Comparison of ENCODE assay signal across 8 cellular contexts in the genomic region with DNA sequence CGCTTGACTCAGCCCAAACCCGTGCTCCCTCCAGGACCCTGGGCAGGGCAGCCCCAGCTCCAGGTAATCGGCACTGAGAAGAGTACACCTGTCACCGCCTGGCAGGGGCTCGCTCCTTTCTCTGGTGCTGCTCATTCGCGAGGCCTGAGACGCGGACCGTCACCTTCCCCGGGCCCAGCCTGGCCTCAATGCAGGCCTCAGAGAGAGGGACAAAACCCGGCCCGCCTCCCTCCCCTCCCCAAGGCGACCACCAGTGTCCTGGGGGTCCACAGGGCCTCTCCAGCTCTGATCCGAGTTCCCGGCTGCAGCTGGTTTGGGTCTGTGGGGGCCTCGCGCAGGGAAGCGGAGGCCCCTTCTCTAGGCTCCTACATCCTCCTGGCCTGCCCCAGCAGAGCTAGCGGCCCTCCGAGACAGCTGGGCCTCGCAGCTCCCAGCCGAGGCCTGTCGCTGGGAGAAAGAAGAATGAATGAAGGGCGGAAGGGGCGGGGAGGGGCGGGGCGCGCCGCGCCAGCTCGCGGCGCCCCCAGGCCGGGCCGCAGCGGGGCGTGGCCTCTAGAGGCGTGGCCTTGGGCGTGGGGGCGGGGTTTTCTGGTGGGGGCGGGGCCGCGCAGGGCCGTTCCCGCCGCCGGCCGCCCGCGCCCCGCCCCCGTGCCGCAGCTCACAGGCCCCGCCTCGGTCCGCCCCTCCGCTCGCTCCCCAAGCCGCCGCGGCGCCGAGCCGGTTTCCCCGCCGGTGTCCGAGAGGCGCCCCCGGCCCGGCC. TPM values are rescaled to one million over a fixed set of nuclear protein-coding genes. Genes with fewer than 3 reads are reported as not detected.
DNase-seq lines count a peak whose midpoint lies in the region; ATAC-seq and TF ChIP-seq lines count a peak whose summit lies in the region.

Gene LIMK1 (plus strand): TSS at position 688 of the 760 bp plus-strand sequence. CDS start 187 bp downstream, outside the sequence.

- TF ChIP-seq POLR2A in upper lobe of left lung (IDR thresholded peaks at IDR 0.05), result no peak

- no peak for TF ChIP-seq EP300 in upper lobe of left lung (IDR thresholded peaks at IDR 0.05)

- peak within 1 kb of the TSS; percentile 65 for H3K27ac Mint-ChIP-seq in T-helper 1 cell treated with Interleukin-12 subunit alpha and Interleukin-12 subunit beta and Interleukin-4 antibody, amounts not matched to agents 30 μg/mL and 1 μg/mL, for 36 hours
- peak within 1 kb of the TSS; percentile 94 for H3K27ac Mint-ChIP-seq in progenitor cell of endocrine pancreas

- intact Hi-C loops in left cardiac atrium (cut with DNase I), result loop anchor here in 1 of 2 donors (5.0 kb wide), 1 partner anchor 89 kb away; the partner anchor contains the start of gene EIF4H

- peak within 1 kb of the TSS; percentile 81 for H3K4me3 ChIP-seq in GM06990 (replicated peaks; ENCODE audit: low read depth, low read length)
- peak within 1 kb of the TSS; percentile 68 for H3K4me3 ChIP-seq in HFF-Myc (replicated peaks; ENCODE audit: low read depth, low read length)
- H3K4me3 ChIP-seq in upper lobe of left lung, result peak within 1 kb of the TSS; percentile 89 to 98 (median 92)

- peak within 1 kb of the TSS; percentile 83 for H3K4me3 Mint-ChIP-seq in T-helper 1 cell treated with Interleukin-12 subunit alpha and Interleukin-12 subunit beta and Interleukin-4 antibody, amounts not matched to agents 30 μg/mL and 1 μg/mL, for 36 hours
- peak within 1 kb of the TSS; percentile 82 for H3K4me3 Mint-ChIP-seq in progenitor cell of endocrine pancreas (ENCODE audit: low read depth)

- TF ChIP-seq CTCF in GM06990 (IDR thresholded peaks at IDR 0.05; ENCODE audit: insufficient read depth, low read length, poor library complexity, severe bottlenecking), result no peak
- TF ChIP-seq CTCF in HFF-Myc (IDR thresholded peaks at IDR 0.05; ENCODE audit: low read depth, low read length, missing control alignments), result no peak
- no peak for TF ChIP-seq CTCF in progenitor cell of endocrine pancreas (IDR thresholded peaks at IDR 0.05; ENCODE audit: unreplicated experiment)
- no peak for TF ChIP-seq CTCF in upper lobe of left lung (IDR thresholded peaks at IDR 0.05)

- DNase-seq in GM06990 (ENCODE audit: extremely low read depth, insufficient read length), result peak; percentile 86
- no peak for DNase-seq in HFF-Myc (ENCODE audit: extremely low read depth, low read depth)
- peak; percentile 73 for DNase-seq in NCI-H1105 (lab: John Stamatoyannopoulos, UW)
- peak; percentile 69 for DNase-seq in amniotic epithelial cell (ENCODE audit: low read depth)
- DNase-seq in left cardiac atrium, result peak; percentile 85
- peak; percentile 76 for DNase-seq in progenitor cell of endocrine pancreas (ENCODE audit: low spot score, unreplicated experiment)
- DNase-seq in upper lobe of left lung, result peak; percentile 82 to 97

- H3K27ac ChIP-seq in upper lobe of left lung, result peak within 1 kb of the TSS; percentile 43 to 79 (median 60)

- WGBS in upper lobe of left lung, 2 donors, result 2 to 25% methylated on average over 11 to 22 of the region's 71 CpGs

- H3K4me1 ChIP-seq in upper lobe of left lung, result peaks cover 13 to 25% (median 17%) of the 10 kb centered on the region in 4 donors

- H3K36me3 Mint-ChIP-seq in T-helper 1 cell treated with Interleukin-12 subunit alpha and Interleukin-12 subunit beta and Interleukin-4 antibody, amounts not matched to agents 30 μg/mL and 1 μg/mL, for 36 hours (ENCODE audit: low read depth), result peaks cover 7% of the 10 kb centered on the region
- H3K36me3 Mint-ChIP-seq in progenitor cell of endocrine pancreas (ENCODE audit: insufficient read depth), result peaks cover 13% of the 10 kb centered on the region

- peaks cover 5% of the 10 kb centered on the region for H3K4me1 Mint-ChIP-seq in T-helper 1 cell treated with Interleukin-12 subunit alpha and Interleukin-12 subunit beta and Interleukin-4 antibody, amounts not matched to agents 30 μg/mL and 1 μg/mL, for 36 hours (ENCODE audit: low read depth)
- peaks cover 6% of the 10 kb centered on the region for H3K4me1 Mint-ChIP-seq in progenitor cell of endocrine pancreas (ENCODE audit: low read depth)

- no peaks in the 10 kb centered on the region for H3K27me3 Mint-ChIP-seq in T-helper 1 cell treated with Interleukin-12 subunit alpha and Interleukin-12 subunit beta and Interleukin-4 antibody, amounts not matched to agents 30 μg/mL and 1 μg/mL, for 36 hours (ENCODE audit: low read depth)
- H3K27me3 Mint-ChIP-seq in progenitor cell of endocrine pancreas, result no peaks in the 10 kb centered on the region

- H3K27me3 ChIP-seq in GM06990 (replicated peaks; ENCODE audit: control insufficient read depth, insufficient read depth, low read length) (no peaks in the 10 kb centered on the region), upper lobe of left lung (no peaks in the 10 kb centered on the region)

- no peaks in the 10 kb centered on the region for H3K9me3 Mint-ChIP-seq in T-helper 1 cell treated with Interleukin-12 subunit alpha and Interleukin-12 subunit beta and Interleukin-4 antibody, amounts not matched to agents 30 μg/mL and 1 μg/mL, for 36 hours
- no peaks in the 10 kb centered on the region for H3K9me3 Mint-ChIP-seq in progenitor cell of endocrine pancreas (ENCODE audit: low read depth)

- no peaks in the 10 kb centered on the region for H3K9me3 ChIP-seq in upper lobe of left lung

- H3K36me3 ChIP-seq in GM06990 (ENCODE audit: control insufficient read depth, insufficient read depth, low read length) (no peaks in the 10 kb centered on the region; the same call in 1 of the 2 replicates), upper lobe of left lung (no peaks in the 10 kb centered on the region)

- ATAC-seq in left cardiac atrium (peak; percentile 88 to 96), upper lobe of left lung (ENCODE audit: low FRiP score in 2 of 2) (peak; percentile 86 to 94)

RNA-seq across cellular contexts. Expression of gene LIMK1, which starts in this region (rescaled TPM):
- total RNA-seq in left cardiac atrium (10 to 100 TPM; 11.4 to 11.6 TPM), progenitor cell of endocrine pancreas (62.7 and 65.1 TPM in 2 replicates), upper lobe of left lung (10 to 100 TPM; 15.9 to 51.9 (median 33.0) TPM)
